ENCODE assay signal across 15 cellular contexts in the genomic region with DNA sequence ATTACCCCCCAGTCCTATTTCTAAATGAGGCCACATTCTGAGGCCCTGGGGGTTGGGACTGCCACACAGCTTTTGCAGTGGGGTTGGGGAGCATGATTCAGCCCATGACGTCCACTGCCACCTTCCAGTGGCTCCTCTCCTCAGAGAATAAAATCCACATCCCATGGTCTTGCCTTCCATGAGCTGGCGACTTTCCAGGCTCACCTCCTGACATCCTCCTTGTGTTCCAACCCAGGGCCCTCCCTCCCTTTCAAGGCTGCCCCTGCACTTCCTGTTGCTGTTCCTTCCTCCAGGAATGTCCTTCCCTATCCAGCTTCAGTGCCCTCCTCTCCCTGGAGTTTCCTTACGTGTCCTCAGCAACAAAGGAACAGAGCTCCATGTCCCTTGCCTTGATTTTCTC.
DNase-seq lines count a peak whose midpoint lies in the region; ATAC-seq and TF ChIP-seq lines count a peak whose summit lies in the region.
"Had no signal": no experiment of that assay in that cellular context is flagged by ENCODE, and none has a peak within 500 bp of the region (broad histone marks: within the 10 kb centered on the region; RNA-seq: fewer than 3 reads in every experiment).

No MANE protein-coding gene starts in this region.

- no peak for ATAC-seq in GM21390 (IDR thresholded peaks at IDR 0.05; ENCODE audit: unreplicated experiment)
- no peak for ATAC-seq in GM21360 (IDR thresholded peaks at IDR 0.05; ENCODE audit: unreplicated experiment)
- no peak for ATAC-seq in naive thymus-derived CD4-positive, alpha-beta T cell

- peak overlapping the region in 1 of 2 donors; percentile 1 for H3K9ac ChIP-seq in mucosa of rectum (ENCODE audit: low read depth in 1 of 2, low read length in 2 of 2)

- DNase-seq in Caki2 (ENCODE audit: low read depth) (peak; percentile 66), germinal center (ENCODE audit: low spot score) (no peak)
- no peak for DNase-seq in naive thymus-derived CD4-positive, alpha-beta T cell
- DNase-seq: BE2C, dermis blood vessel endothelial cell, Karpas-422, mammary epithelial cell, NCI-H1436 treated with DMSO at 0.1 percent for 48 hours, T1000 had no signal

- no peak overlapping the region for H3K4me3 ChIP-seq in mucosa of rectum (ENCODE audit: low read length in 2 of 2)
- H3K4me3 ChIP-seq in naive thymus-derived CD4-positive, alpha-beta T cell (ENCODE audit: low read length): no peak overlapping the region

- H3K27me3 ChIP-seq in mucosa of rectum (ENCODE audit: control insufficient read depth in 2 of 2, insufficient read depth in 2 of 2, low read length in 2 of 2): no peaks in the 10 kb centered on the region
- no peaks in the 10 kb centered on the region for H3K27me3 ChIP-seq in naive thymus-derived CD4-positive, alpha-beta T cell (ENCODE audit: control insufficient read depth in 2 of 2, insufficient read depth in 2 of 2, low read length in 2 of 2)
- H3K27me3 ChIP-seq: BE2C had no signal

- in situ Hi-C loops in Caki2 (cut with HindIII; ENCODE audit: low pct_unique_long_range_greater_than_20kb, low sequenced_read_pairs): no loop called here

- H3K9me3 Mint-ChIP-seq in dendritic cell treated with granulocyte-macrophage colony-stimulating factor and Interleukin-4, amounts not matched to agents 40 ng/mL and 50 ng/mL, for 4 days: no peaks in the 10 kb centered on the region
- H3K9me3 Mint-ChIP-seq in naive thymus-derived CD4-positive, alpha-beta T cell: no peaks in the 10 kb centered on the region

- CTCF ChIA-PET in naive thymus-derived CD4-positive, alpha-beta T cell (lab: Charles Lee): no interaction called here

- no peak for TF ChIP-seq CTCF in 22Rv1 (IDR thresholded peaks at IDR 0.05)

- no peaks in the 10 kb centered on the region for H3K36me3 ChIP-seq in mucosa of rectum (ENCODE audit: control insufficient read depth in 2 of 2, insufficient read depth in 2 of 2, low read length in 2 of 2)
- H3K36me3 ChIP-seq in naive thymus-derived CD4-positive, alpha-beta T cell (ENCODE audit: control insufficient read depth in 2 of 3, insufficient read depth in 3 of 3, low read length in 3 of 3): no peaks in the 10 kb centered on the region
- H3K36me3 ChIP-seq: BE2C had no signal

- intact Hi-C loops in dendritic cell treated with granulocyte-macrophage colony-stimulating factor and Interleukin-4, amounts not matched to agents 40 ng/mL and 50 ng/mL, for 4 days (cut with micrococcal nuclease): no loop called here
- intact Hi-C loops in naive thymus-derived CD4-positive, alpha-beta T cell (cut with micrococcal nuclease): no loop called here

- H3K27ac Mint-ChIP-seq in dendritic cell treated with granulocyte-macrophage colony-stimulating factor and Interleukin-4, amounts not matched to agents 40 ng/mL and 50 ng/mL, for 4 days: peak overlapping the region; percentile 72
- no peak overlapping the region for H3K27ac Mint-ChIP-seq in naive thymus-derived CD4-positive, alpha-beta T cell

- H3K27ac ChIP-seq in 22Rv1 (peak overlapping the region; percentile 97), mucosa of rectum (ENCODE audit: low read depth in 2 of 2, low read length in 2 of 2) (peak overlapping the region; percentile 66 to 73)
- H3K27ac ChIP-seq in naive thymus-derived CD4-positive, alpha-beta T cell (ENCODE audit: low read depth, low read length): no peak overlapping the region
- H3K27ac ChIP-seq: HL-60 had no signal

- no peak overlapping the region for H3K4me3 Mint-ChIP-seq in dendritic cell treated with granulocyte-macrophage colony-stimulating factor and Interleukin-4, amounts not matched to agents 40 ng/mL and 50 ng/mL, for 4 days
- H3K4me3 Mint-ChIP-seq in naive thymus-derived CD4-positive, alpha-beta T cell: no peak overlapping the region

- H3K36me3 Mint-ChIP-seq in dendritic cell treated with granulocyte-macrophage colony-stimulating factor and Interleukin-4, amounts not matched to agents 40 ng/mL and 50 ng/mL, for 4 days (ENCODE audit: low read depth): no peaks in the 10 kb centered on the region
- no peaks in the 10 kb centered on the region for H3K36me3 Mint-ChIP-seq in naive thymus-derived CD4-positive, alpha-beta T cell

- H3K4me1 Mint-ChIP-seq in dendritic cell treated with granulocyte-macrophage colony-stimulating factor and Interleukin-4, amounts not matched to agents 40 ng/mL and 50 ng/mL, for 4 days (ENCODE audit: low read depth): peaks cover 53% of the 10 kb centered on the region
- peaks cover 0 to 42% (median 0%) of the 10 kb centered on the region in 7 donors for H3K4me1 Mint-ChIP-seq in naive thymus-derived CD4-positive, alpha-beta T cell

- peaks cover 17% of the 10 kb centered on the region for H3K27me3 Mint-ChIP-seq in dendritic cell treated with granulocyte-macrophage colony-stimulating factor and Interleukin-4, amounts not matched to agents 40 ng/mL and 50 ng/mL, for 4 days
- peaks cover 0 to 4% (median 0%) of the 10 kb centered on the region in 5 donors for H3K27me3 Mint-ChIP-seq in naive thymus-derived CD4-positive, alpha-beta T cell

- POLR2A ChIA-PET in naive thymus-derived CD4-positive, alpha-beta T cell (lab: Charles Lee): no interaction called here

- H3K4me1 ChIP-seq in mucosa of rectum (ENCODE audit: control insufficient read depth in 2 of 2, insufficient read depth in 2 of 2, low read length in 2 of 2): peaks cover 37 to 56% of the 10 kb centered on the region in 2 donors
- H3K4me1 ChIP-seq in naive thymus-derived CD4-positive, alpha-beta T cell (ENCODE audit: control insufficient read depth in 2 of 2, insufficient read depth in 2 of 2, low read length in 2 of 2): peaks cover 0 to 2% of the 10 kb centered on the region in 2 donors

- H3K9me3 ChIP-seq in mucosa of rectum (ENCODE audit: control insufficient read depth in 2 of 2, low read length in 2 of 2): no peaks in the 10 kb centered on the region
- H3K9me3 ChIP-seq in naive thymus-derived CD4-positive, alpha-beta T cell (ENCODE audit: control insufficient read depth in 2 of 3, low read length in 3 of 3): no peaks in the 10 kb centered on the region
- H3K9me3 ChIP-seq: BE2C had no signal
